In genomic region chr1:89763649-89763986, GRCh38 we compare ENCODE assay signal across 8 cellular contexts. TPM values are rescaled to one million over a fixed set of nuclear protein-coding genes. Genes with fewer than 3 reads are reported as not detected.
DNase-seq lines count a peak whose midpoint lies in the region; ATAC-seq and TF ChIP-seq lines count a peak whose summit lies in the region.

No MANE protein-coding gene starts in this region.

- no peaks in the 10 kb centered on the region for H3K9me3 ChIP-seq in tibial artery

- H3K27ac Mint-ChIP-seq in activated T-cell treated with anti-CD3 and anti-CD28 coated beads, Interleukin-2, amount 50 U/mL, for 24 hours, result peak overlapping the region; percentile 90
- H3K27ac Mint-ChIP-seq in brain (peak overlapping the region in 2 of 5 experiments; percentile 43 to 93), memory B cell (peak overlapping the region; percentile 62)

- peak overlapping the region; percentile 79 for H3K4me3 Mint-ChIP-seq in activated T-cell treated with anti-CD3 and anti-CD28 coated beads, Interleukin-2, amount 50 U/mL, for 24 hours
- peak overlapping the region; percentile 84 to 92 (median 87) for H3K4me3 Mint-ChIP-seq in brain
- H3K4me3 Mint-ChIP-seq in memory B cell, result peak overlapping the region; percentile 94

- ATAC-seq in memory B cell (ENCODE audit: low read depth) (no peak), GM21528 (IDR thresholded peaks at IDR 0.05; ENCODE audit: low FRiP score, unreplicated experiment) (no peak), HG03432 (IDR thresholded peaks at IDR 0.05; ENCODE audit: unreplicated experiment) (no peak)

- peaks cover 5% of the 10 kb centered on the region for H3K36me3 Mint-ChIP-seq in activated T-cell treated with anti-CD3 and anti-CD28 coated beads, Interleukin-2, amount 50 U/mL, for 24 hours (ENCODE audit: low read depth)
- no peaks in the 10 kb centered on the region for H3K36me3 Mint-ChIP-seq in brain
- H3K36me3 Mint-ChIP-seq in memory B cell, result no peaks in the 10 kb centered on the region

- peaks cover 51% of the 10 kb centered on the region for H3K4me1 Mint-ChIP-seq in activated T-cell treated with anti-CD3 and anti-CD28 coated beads, Interleukin-2, amount 50 U/mL, for 24 hours (ENCODE audit: low read depth)
- H3K4me1 Mint-ChIP-seq in brain (peaks cover 27% of the 10 kb centered on the region), memory B cell (peaks cover 16% of the 10 kb centered on the region)

- TF ChIP-seq CTCF in brain (conservative IDR thresholded peaks at IDR 0.05) (no peak), tibial artery (IDR thresholded peaks at IDR 0.05) (no peak)

- no peaks in the 10 kb centered on the region for H3K27me3 ChIP-seq in tibial artery

- peak overlapping the region; percentile 40 to 52 for H3K4me3 ChIP-seq in tibial artery

- intact Hi-C loops in tibial artery (cut with DNase I; ENCODE audit: low total_unique reads), result loop anchor here (2.0 to 10.0 kb wide), 3 partner anchors 131 to 277 kb away; partner anchors contain the start of gene LRRC8C

- H3K4me1 ChIP-seq in tibial artery, result peaks cover 0 to 12% (median 7%) of the 10 kb centered on the region in 4 donors

- no peak overlapping the region for H3K27ac ChIP-seq in tibial artery

- no peaks in the 10 kb centered on the region for H3K9me3 Mint-ChIP-seq in activated T-cell treated with anti-CD3 and anti-CD28 coated beads, Interleukin-2, amount 50 U/mL, for 24 hours
- H3K9me3 Mint-ChIP-seq in brain (no peaks in the 10 kb centered on the region), memory B cell (no peaks in the 10 kb centered on the region)

- no peaks in the 10 kb centered on the region for H3K36me3 ChIP-seq in tibial artery

- DNase-seq in activated T-cell treated with anti-CD3 and anti-CD28 coated beads, Interleukin-2, amount 50 U/mL, for 24 hours, result no peak
- no peak for DNase-seq in activated T-cell treated with anti-CD3 and anti-CD28 coated beads, Interleukin-2, amount 50 U/mL, for 1 hour
- DNase-seq in memory B cell (ENCODE audit: low spot score in 2 of 2) (peak in 1 of 2 donors; percentile 25), tibial artery (no peak), DMS114 treated with DMSO at 0.1 percent for 48 hours (lab: John Stamatoyannopoulos, UW; ENCODE audit: unreplicated experiment) (no peak)

- no peaks in the 10 kb centered on the region for H3K27me3 Mint-ChIP-seq in activated T-cell treated with anti-CD3 and anti-CD28 coated beads, Interleukin-2, amount 50 U/mL, for 24 hours
- H3K27me3 Mint-ChIP-seq in brain (peaks cover 20% of the 10 kb centered on the region), memory B cell (no peaks in the 10 kb centered on the region)

RNA-seq across cellular contexts. Expression of gene LRRC8D, which starts 57.2 kb away (rescaled TPM):
- 41.7 TPM for polyA plus RNA-seq in brain (ENCODE audit: insufficient read depth, low read depth, low replicate concordance)
